Comparison of ENCODE assay signal across 5 cellular contexts in genomic region chr4:174691876-174692275, GRCh38.
A peak's percentile ranks its signal among the peaks of the same experiment; 100 is the strongest.
DNase-seq lines count a peak whose midpoint lies in the region; ATAC-seq, FAIRE-seq and TF ChIP-seq lines count a peak whose summit lies in the region.
"Not testable (repeated sequence)": the region's sequence is repeated elsewhere in the genome, so short reads cannot be mapped to it uniquely, and the experiment has no call there.

No MANE protein-coding gene starts in this region.

- not testable (repeated sequence) for H3K27me3 Mint-ChIP-seq in chondrocyte (ENCODE audit: low read depth)

- not testable (repeated sequence) for H3K27ac Mint-ChIP-seq in chondrocyte (ENCODE audit: unreplicated experiment)

- H3K4me3 ChIP-seq in WERI-Rb-1 (ENCODE audit: low read depth, low read length); right cardiac atrium (ENCODE audit: low read length); kidney (ENCODE audit: low read length in 2 of 2): not testable (repeated sequence)

- not testable (repeated sequence) for H3K27ac ChIP-seq in WERI-Rb-1; right cardiac atrium (ENCODE audit: low read length); kidney (ENCODE audit: low read depth in 2 of 2, low read length in 2 of 2)

- not testable (repeated sequence) for H3K9ac ChIP-seq in kidney (ENCODE audit: low read length in 2 of 2)

- DNase-seq in WERI-Rb-1, result peak; percentile 9
- peak; percentile 84 for DNase-seq in chondrocyte (ENCODE audit: low spot score)
- peak; percentile 17 for DNase-seq in left cardiac atrium
- peak; percentile 7 to 49 (median 29) for DNase-seq in right cardiac atrium
- DNase-seq in kidney, result peak; percentile 60

- H3K4me3 Mint-ChIP-seq in chondrocyte (ENCODE audit: unreplicated experiment), result not testable (repeated sequence)

- ATAC-seq in left cardiac atrium, right cardiac atrium: not testable (repeated sequence)

- not testable (repeated sequence) for H3K4me1 Mint-ChIP-seq in chondrocyte (ENCODE audit: low read depth)

- WGBS in right cardiac atrium, result 90% methylated on average over 24 of the region's 24 CpGs

- H3K36me3 ChIP-seq in WERI-Rb-1; kidney (ENCODE audit: control insufficient read depth in 1 of 2, insufficient read depth in 2 of 2, low read length in 2 of 2): not testable (repeated sequence)

- not testable (repeated sequence) for H3K9me3 ChIP-seq in WERI-Rb-1 (ENCODE audit: severe bottlenecking); right cardiac atrium (ENCODE audit: control insufficient read depth, low read length); kidney (ENCODE audit: control insufficient read depth in 1 of 2, low read length in 2 of 2)

- FAIRE-seq in kidney (lab: Jason Lieb, UNC), result not testable (repeated sequence)

- not testable (repeated sequence) for H3K36me3 Mint-ChIP-seq in chondrocyte (ENCODE audit: low read depth)

- TF ChIP-seq CTCF in WERI-Rb-1 (IDR thresholded peaks at IDR 0.05; ENCODE audit: low read depth, low read length); chondrocyte (IDR thresholded peaks at IDR 0.05); kidney (IDR thresholded peaks at IDR 0.05; ENCODE audit: borderline replicate concordance, extremely low read depth, insufficient read depth): not testable (repeated sequence)

- intact Hi-C loops in left cardiac atrium (cut with DNase I); right cardiac atrium (cut with DNase I); kidney (cut with DNase I): not testable (repeated sequence)

- not testable (repeated sequence) for H3K27me3 ChIP-seq in WERI-Rb-1 (ENCODE audit: insufficient read depth, low read depth, severe bottlenecking); right cardiac atrium (ENCODE audit: control insufficient read depth, insufficient read depth)

- peaks cover 17% of the 10 kb centered on the region for H3K9me3 Mint-ChIP-seq in chondrocyte (ENCODE audit: low read depth)

- H3K4me1 ChIP-seq in right cardiac atrium (ENCODE audit: control insufficient read depth, insufficient read depth, low read length); kidney (ENCODE audit: control insufficient read depth in 1 of 2, insufficient read depth in 1 of 2, low read depth in 1 of 2, low read length in 2 of 2): not testable (repeated sequence)

Comparison
In these comparisons a context has a peak if more than half of its experiments do, and no peak if none do; other contexts are left out.
1. DNase-seq: peak in every context shown above with its lines; median percentile 84 in chondrocyte; 60 in kidney; 29 in right cardiac atrium; 17 in left cardiac atrium; 9 in WERI-Rb-1.